Comparison of ENCODE assay signal across 19 cellular contexts in the genomic region with DNA sequence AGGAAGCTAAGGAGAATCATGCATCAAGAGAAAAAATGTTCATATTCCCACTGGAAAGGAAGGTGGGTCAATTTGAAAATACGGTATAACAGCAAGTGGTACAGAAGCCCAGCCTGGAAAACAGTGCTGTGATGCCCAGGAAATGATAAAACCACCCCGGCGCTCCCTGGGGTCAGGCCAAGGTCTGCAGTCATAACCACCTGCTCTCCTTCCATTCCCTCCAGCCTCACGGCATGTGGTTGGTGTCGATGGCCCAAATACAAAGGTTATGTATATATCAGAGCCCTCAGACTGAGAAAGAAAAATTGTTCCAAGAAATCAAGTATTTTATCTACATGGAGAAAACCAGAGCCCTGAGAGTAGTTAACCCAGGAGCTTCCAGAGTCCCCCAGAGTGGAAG.
DNase-seq lines count a peak whose midpoint lies in the region; ATAC-seq and TF ChIP-seq lines count a peak whose summit lies in the region.
"Had no signal": no experiment of that assay in that cellular context is flagged by ENCODE, and none has a peak within 500 bp of the region (broad histone marks: within the 10 kb centered on the region; RNA-seq: fewer than 3 reads in every experiment).

No MANE protein-coding gene starts in this region.

- H3K4me1 ChIP-seq in right atrium auricular region (no peaks in the 10 kb centered on the region), heart right ventricle (no peaks in the 10 kb centered on the region), mesenchymal stem cell (ENCODE audit: control insufficient read depth, insufficient read depth, low read depth, low read length) (peaks cover 1% of the 10 kb centered on the region), neuronal stem cell (ENCODE audit: control insufficient read depth in 2 of 2, insufficient read depth in 1 of 2, low read depth in 1 of 2, low read length in 2 of 2) (no peaks in the 10 kb centered on the region)
- H3K4me1 ChIP-seq: BE2C, HAP-1 had no signal

- no peak overlapping the region for H3K4me2 ChIP-seq in mesenchymal stem cell (ENCODE audit: low read length, poor library complexity, severe bottlenecking)
- H3K4me2 ChIP-seq in neuronal stem cell (ENCODE audit: insufficient read depth, low read length, poor library complexity, severe bottlenecking): no peak overlapping the region

- H2BK15ac ChIP-seq in mesenchymal stem cell (ENCODE audit: low read depth, poor library complexity, severe bottlenecking): no peak overlapping the region
- no peak overlapping the region for H2BK15ac ChIP-seq in neuronal stem cell (ENCODE audit: low read length)

- H3K27me3 ChIP-seq in right atrium auricular region (no peaks in the 10 kb centered on the region), heart right ventricle (no peaks in the 10 kb centered on the region), mesenchymal stem cell (ENCODE audit: control insufficient read depth in 1 of 2, insufficient read depth in 1 of 2, low read length in 2 of 2) (no peaks in the 10 kb centered on the region), neuronal stem cell (ENCODE audit: control insufficient read depth in 3 of 3, insufficient read depth in 3 of 3, low read depth in 1 of 3, low read length in 3 of 3) (no peaks in the 10 kb centered on the region)

- no peaks in the 10 kb centered on the region for H3K27me3 Mint-ChIP-seq in type B pancreatic cell
- H3K27me3 Mint-ChIP-seq in activated T-helper 2 cell treated with anti-CD3 and anti-CD28 coated beads, Interferon-gamma antibody, Interleukin-2, Interleukin-4, amounts not matched to agents 10 μg/mL and 5 μg/mL and 100 μg/mL, durations not matched to agents 14 hours and 24 hours and 36 hours (ENCODE audit: low read depth): no peaks in the 10 kb centered on the region

- ATAC-seq in heart right ventricle: no peak
- no peak for ATAC-seq in HG03469 (IDR thresholded peaks at IDR 0.05; ENCODE audit: unreplicated experiment)
- ATAC-seq: CD8-positive, alpha-beta T cell had no signal

- H2AFZ ChIP-seq in mesenchymal stem cell (ENCODE audit: low read depth, low read length): no peak overlapping the region
- H2AFZ ChIP-seq in neuronal stem cell (ENCODE audit: low read length): no peak overlapping the region

- H3K14ac ChIP-seq in mesenchymal stem cell (ENCODE audit: low read length in 2 of 2) (no peak overlapping the region), neuronal stem cell (ENCODE audit: low read length) (no peak overlapping the region)

- no peak overlapping the region for H3K27ac Mint-ChIP-seq in type B pancreatic cell
- H3K27ac Mint-ChIP-seq in activated T-helper 2 cell treated with anti-CD3 and anti-CD28 coated beads, Interferon-gamma antibody, Interleukin-2, Interleukin-4, amounts not matched to agents 10 μg/mL and 5 μg/mL and 100 μg/mL, durations not matched to agents 14 hours and 24 hours and 36 hours: no peak overlapping the region
- H3K27ac Mint-ChIP-seq: CD8-positive, alpha-beta T cell had no signal

- H2BK120ac ChIP-seq in mesenchymal stem cell (ENCODE audit: low read depth, low read length): peak overlapping the region; percentile 27
- no peak overlapping the region for H2BK120ac ChIP-seq in neuronal stem cell (ENCODE audit: low read depth, low read length)

- H2BK12ac ChIP-seq in mesenchymal stem cell (ENCODE audit: low read length in 2 of 2) (no peak overlapping the region), neuronal stem cell (ENCODE audit: low read length) (no peak overlapping the region)

- H2BK5ac ChIP-seq in mesenchymal stem cell (ENCODE audit: low read depth, low read length, poor library complexity, severe bottlenecking): no peak overlapping the region
- H2BK5ac ChIP-seq in neuronal stem cell (ENCODE audit: low read length): no peak overlapping the region

- no peaks in the 10 kb centered on the region for H3K36me3 ChIP-seq in right atrium auricular region
- H3K36me3 ChIP-seq in heart right ventricle: no peaks in the 10 kb centered on the region
- H3K36me3 ChIP-seq in mesenchymal stem cell (ENCODE audit: control insufficient read depth in 1 of 2, insufficient read depth in 2 of 2, low read depth in 1 of 2, low read length in 2 of 2): no peaks in the 10 kb centered on the region
- no peaks in the 10 kb centered on the region for H3K36me3 ChIP-seq in neuronal stem cell (replicated peaks in 1 of 2; ENCODE audit: control insufficient read depth in 2 of 2, insufficient read depth in 2 of 2, low read length in 2 of 2)
- H3K36me3 ChIP-seq: BE2C, HAP-1 had no signal

- H3K4me3 ChIP-seq in right atrium auricular region (no peak overlapping the region), heart right ventricle (no peak overlapping the region), mesenchymal stem cell (ENCODE audit: insufficient read depth in 1 of 2, low read depth in 1 of 2, low read length in 2 of 2) (no peak overlapping the region), neuronal stem cell (ENCODE audit: low read length in 2 of 2) (no peak overlapping the region)
- H3K4me3 ChIP-seq: HAP-1 had no signal

- TF ChIP-seq CTCF in right atrium auricular region (IDR thresholded peaks at IDR 0.05) (no peak), heart right ventricle (IDR thresholded peaks at IDR 0.05) (no peak), type B pancreatic cell (conservative IDR thresholded peaks at IDR 0.05) (no peak)

- H3K27ac ChIP-seq in right atrium auricular region: no peak overlapping the region
- H3K27ac ChIP-seq in heart right ventricle: no peak overlapping the region
- no peak overlapping the region for H3K27ac ChIP-seq in mesenchymal stem cell (ENCODE audit: low read length, poor library complexity, severe bottlenecking)
- H3K27ac ChIP-seq in neuronal stem cell (replicated peaks; ENCODE audit: low read length): no peak overlapping the region
- H3K27ac ChIP-seq: C4-2B, HL-60 had no signal

- H3K4me3 Mint-ChIP-seq in type B pancreatic cell: no peak overlapping the region
- H3K4me3 Mint-ChIP-seq in activated T-helper 2 cell treated with anti-CD3 and anti-CD28 coated beads, Interferon-gamma antibody, Interleukin-2, Interleukin-4, amounts not matched to agents 10 μg/mL and 5 μg/mL and 100 μg/mL, durations not matched to agents 14 hours and 24 hours and 36 hours (ENCODE audit: low read depth): no peak overlapping the region
- H3K4me3 Mint-ChIP-seq: CD8-positive, alpha-beta T cell had no signal

- intact Hi-C loops in heart right ventricle (cut with DNase I): no loop called here
- intact Hi-C loops in activated T-helper 2 cell treated with anti-CD3 and anti-CD28 coated beads, Interferon-gamma antibody, Interleukin-2, Interleukin-4, amounts not matched to agents 10 μg/mL and 5 μg/mL and 100 μg/mL, durations not matched to agents 14 hours and 24 hours and 36 hours (cut with micrococcal nuclease): no loop called here

- no peak overlapping the region for H3K23ac ChIP-seq in mesenchymal stem cell (ENCODE audit: low read length in 2 of 2)
- no peak overlapping the region for H3K23ac ChIP-seq in neuronal stem cell (ENCODE audit: low read depth, low read length, poor library complexity)

- no peaks in the 10 kb centered on the region for H3K36me3 Mint-ChIP-seq in type B pancreatic cell
- H3K36me3 Mint-ChIP-seq in activated T-helper 2 cell treated with anti-CD3 and anti-CD28 coated beads, Interferon-gamma antibody, Interleukin-2, Interleukin-4, amounts not matched to agents 10 μg/mL and 5 μg/mL and 100 μg/mL, durations not matched to agents 14 hours and 24 hours and 36 hours (ENCODE audit: low read depth): no peaks in the 10 kb centered on the region
- H3K36me3 Mint-ChIP-seq: CD8-positive, alpha-beta T cell had no signal

- no peaks in the 10 kb centered on the region for H3K79me1 ChIP-seq in mesenchymal stem cell (replicated peaks; ENCODE audit: low read length, poor library complexity, severe bottlenecking)
- H3K79me1 ChIP-seq in neuronal stem cell (ENCODE audit: low read depth, low read length): no peaks in the 10 kb centered on the region

- H4K8ac ChIP-seq in mesenchymal stem cell (ENCODE audit: low read length): no peak overlapping the region
- no peak overlapping the region for H4K8ac ChIP-seq in neuronal stem cell (ENCODE audit: low read depth, low read length)

- H2AK5ac ChIP-seq in mesenchymal stem cell (ENCODE audit: low read length, severe bottlenecking) (no peak overlapping the region), neuronal stem cell (ENCODE audit: low read depth, low read length) (no peak overlapping the region)

- 78 to 85% methylated on average over 5 of the region's 5 CpGs for WGBS in heart right ventricle, 2 donors
- WGBS in mesenchymal stem cell: 92% methylated on average over 3 of the region's 5 CpGs
- WGBS in neuronal stem cell (ENCODE audit: extremely low coverage in 2 of 2, insufficient read length in 2 of 2, insufficient replicate concordance in 1 of 2), 2 donors: no CpG with 5 or more reads among the region's 5 CpGs

- H3K9ac ChIP-seq in mesenchymal stem cell (ENCODE audit: low read length) (no peak overlapping the region), neuronal stem cell (ENCODE audit: low read depth, low read length, poor library complexity) (no peak overlapping the region)

- DNase-seq in right atrium auricular region (ENCODE audit: low spot score): peak; percentile 36
- no peak for DNase-seq in heart right ventricle
- peak; percentile 80 for DNase-seq in cerebellum (ENCODE audit: low spot score)
- no peak for DNase-seq in mesenchymal stem cell
- DNase-seq in type B pancreatic cell (ENCODE audit: extremely low spot score, unreplicated experiment): peak; percentile 10
- DNase-seq in neuronal stem cell (ENCODE audit: low spot score): no peak
- no peak for DNase-seq in activated T-helper 2 cell treated with anti-CD3 and anti-CD28 coated beads, Interferon-gamma antibody, Interleukin-2, Interleukin-4, amounts not matched to agents 10 μg/mL and 5 μg/mL and 100 μg/mL, durations not matched to agents 14 hours and 24 hours and 36 hours (ENCODE audit: low spot score)
- DNase-seq: BE2C; CD8-positive, alpha-beta T cell; COR-L47; DMS153; DMS79 treated with DMSO at 0.1 percent for 48 hours; EL; GDM1; GOT3 had no signal

- H4K91ac ChIP-seq in mesenchymal stem cell (ENCODE audit: low read length): no peak overlapping the region
- H4K91ac ChIP-seq in neuronal stem cell (ENCODE audit: low read depth, low read length, poor library complexity): no peak overlapping the region

- H3K18ac ChIP-seq in mesenchymal stem cell (ENCODE audit: low read depth in 1 of 2, low read length in 2 of 2) (peak overlapping the region in 1 of 2 experiments; percentile 54), neuronal stem cell (ENCODE audit: low read length) (no peak overlapping the region)

- H3K4me1 Mint-ChIP-seq in type B pancreatic cell (ENCODE audit: unreplicated experiment): peaks cover 11% of the 10 kb centered on the region
- no peaks in the 10 kb centered on the region for H3K4me1 Mint-ChIP-seq in activated T-helper 2 cell treated with anti-CD3 and anti-CD28 coated beads, Interferon-gamma antibody, Interleukin-2, Interleukin-4, amounts not matched to agents 10 μg/mL and 5 μg/mL and 100 μg/mL, durations not matched to agents 14 hours and 24 hours and 36 hours (ENCODE audit: low read depth)

- H3K4ac ChIP-seq in mesenchymal stem cell (ENCODE audit: low read depth in 1 of 2, low read length in 2 of 2): no peak overlapping the region
- no peak overlapping the region for H3K4ac ChIP-seq in neuronal stem cell (ENCODE audit: low read length)

- no peaks in the 10 kb centered on the region for H3K9me3 Mint-ChIP-seq in type B pancreatic cell
- H3K9me3 Mint-ChIP-seq in activated T-helper 2 cell treated with anti-CD3 and anti-CD28 coated beads, Interferon-gamma antibody, Interleukin-2, Interleukin-4, amounts not matched to agents 10 μg/mL and 5 μg/mL and 100 μg/mL, durations not matched to agents 14 hours and 24 hours and 36 hours: peaks cover 10% of the 10 kb centered on the region

- H3K9me3 ChIP-seq in right atrium auricular region (peaks cover 0 to 24% of the 10 kb centered on the region in 2 donors), heart right ventricle (peaks cover 0 to 33% (median 18%) of the 10 kb centered on the region in 11 donors), mesenchymal stem cell (ENCODE audit: control insufficient read depth, low read length) (peaks cover 22% of the 10 kb centered on the region), neuronal stem cell (replicated peaks in 1 of 2; ENCODE audit: control insufficient read depth in 2 of 2, insufficient read depth in 1 of 2, low read depth in 1 of 2, low read length in 2 of 2) (no peaks in the 10 kb centered on the region)
- H3K9me3 ChIP-seq: BE2C, HAP-1 had no signal

Comparison
In these comparisons a context has a peak if more than half of its experiments do, and no peak if none do; other contexts are left out.
1. DNase-seq: peak in right atrium auricular region (single experiment), cerebellum (single experiment) and type B pancreatic cell (single experiment); none in heart right ventricle (0 of 2), mesenchymal stem cell (single experiment), neuronal stem cell (single experiment) and activated T-helper 2 cell treated with anti-CD3 and anti-CD28 coated beads, Interferon-gamma antibody, Interleukin-2, Interleukin-4, amounts not matched to agents 10 μg/mL and 5 μg/mL and 100 μg/mL, durations not matched to agents 14 hours and 24 hours and 36 hours (single experiment).